ENCODE assay signal across 27 cellular contexts in genomic region chr14:97058589-97058988, GRCh38.
DNase-seq lines count a peak whose midpoint lies in the region; ATAC-seq, FAIRE-seq and TF ChIP-seq lines count a peak whose summit lies in the region.
"Had no signal": no experiment of that assay in that cellular context is flagged by ENCODE, and none has a peak within 500 bp of the region (broad histone marks: within the 10 kb centered on the region; RNA-seq: fewer than 3 reads in every experiment).

No MANE protein-coding gene starts in this region.

- no peaks in the 10 kb centered on the region for H3K9me2 ChIP-seq in neural cell (ENCODE audit: insufficient read depth, low read length)

- H3K4me1 ChIP-seq in A673 (ENCODE audit: insufficient read depth, low read length, poor library complexity, severe bottlenecking) = peaks cover 36% of the 10 kb centered on the region
- H3K4me1 ChIP-seq in BLaER1 = peaks cover 8% of the 10 kb centered on the region
- H3K4me1 ChIP-seq in K562 (replicated peaks in 1 of 2; ENCODE audit: control insufficient read depth in 2 of 2, insufficient read depth in 2 of 2, low read length in 2 of 2) = no peaks in the 10 kb centered on the region

- TF ChIP-seq EP300 in K562 (IDR thresholded peaks at IDR 0.05; ENCODE audit: low read length) (no peak), neural cell (conservative IDR thresholded peaks at IDR 0.05; ENCODE audit: poor library complexity, severe bottlenecking) (no peak)

- H3K9ac ChIP-seq in BLaER1 (no peak overlapping the region), K562 (ENCODE audit: insufficient read depth in 1 of 2, low read depth in 2 of 2, low read length in 2 of 2) (no peak overlapping the region), neural cell (ENCODE audit: low read length) (peak overlapping the region; percentile 41)

- H2AFZ ChIP-seq in K562 (ENCODE audit: low read depth, low read length) (no peak overlapping the region), neural cell (ENCODE audit: low read depth, low read length) (no peak overlapping the region)

- H3K79me2 ChIP-seq in K562 (ENCODE audit: control insufficient read depth, insufficient read depth, low read length) (no peaks in the 10 kb centered on the region), neural cell (replicated peaks; ENCODE audit: insufficient read depth, low read length) (no peaks in the 10 kb centered on the region)

- no peak for DNase-seq in A673 (ENCODE audit: low spot score)
- DNase-seq in K562 (ENCODE audit: extremely low read depth in 1 of 4, low spot score in 3 of 4) = no peak
- DNase-seq in mesothelial cell of epicardium (ENCODE audit: low spot score in 2 of 2, unreplicated experiment in 2 of 2) = no peak
- DNase-seq in KBM-7 = no peak
- DNase-seq in activated T-cell treated with anti-CD3 and anti-CD28 coated beads, Interleukin-2, amount 50 U/mL, for 1 hour = no peak
- DNase-seq: 8988T; AML-193; C1 segment of cervical spinal cord; CD4-positive, alpha-beta memory T cell; CD4-positive, CD25-positive, alpha-beta regulatory T cell; CD8-positive, alpha-beta memory T cell; COR-L47; DMS 273 treated with DMSO at 0.1 percent for 48 hours; DMS53; DMS79; DND-41; EL; GDM1 had no signal

- no peak for TF ChIP-seq RAD21 in K562 (CRISPR knock-in tag; conservative IDR thresholded peaks at IDR 0.05 in 1 of 2, IDR thresholded peaks at IDR 0.05 in 1 of 2)
- no peak for TF ChIP-seq RAD21 in neural cell (conservative IDR thresholded peaks at IDR 0.05)

- H3K27me3 Mint-ChIP-seq in mesothelial cell of epicardium (ENCODE audit: low read depth) = peaks cover 19% of the 10 kb centered on the region
- H3K27me3 Mint-ChIP-seq: B cell had no signal

- intact Hi-C loops in A673 (cut with micrococcal nuclease; ENCODE audit: unreplicated experiment) = no loop called here
- intact Hi-C loops in K562 (cut with micrococcal nuclease) = no loop called here

- H3K9me3 ChIP-seq in A673 (ENCODE audit: low read depth, low read length, poor library complexity, severe bottlenecking) (no peaks in the 10 kb centered on the region), BLaER1 (no peaks in the 10 kb centered on the region), K562 (replicated peaks; ENCODE audit: control insufficient read depth, insufficient read depth, low read depth, low read length) (no peaks in the 10 kb centered on the region), neural cell (ENCODE audit: low read length) (peaks cover 5% of the 10 kb centered on the region)

- H3K4me2 ChIP-seq in BLaER1 (peak overlapping the region; percentile 5; the same call in 1 of the 2 replicates), K562 (ENCODE audit: insufficient read depth, low read length) (no peak overlapping the region), neural cell (ENCODE audit: low read length) (no peak overlapping the region)

- H3K36me3 ChIP-seq in A673 (ENCODE audit: insufficient read depth, low read length, poor library complexity, severe bottlenecking) (no peaks in the 10 kb centered on the region), BLaER1 (no peaks in the 10 kb centered on the region), K562 (ENCODE audit: control insufficient read depth, insufficient read depth, low read length) (no peaks in the 10 kb centered on the region), neural cell (ENCODE audit: insufficient read depth, low read length) (no peaks in the 10 kb centered on the region)

- TF ChIP-seq POLR2A in K562 (conservative IDR thresholded peaks at IDR 0.05) = no peak

- no peaks in the 10 kb centered on the region for H3F3A ChIP-seq in neural cell (ENCODE audit: insufficient read depth, low read length, poor library complexity, severe bottlenecking)

- H3K27me3 ChIP-seq in A673 (replicated peaks; ENCODE audit: insufficient read depth, low read depth, low read length, poor library complexity) = no peaks in the 10 kb centered on the region
- H3K27me3 ChIP-seq in BLaER1 = no peaks in the 10 kb centered on the region
- peaks cover 8 to 50% of the 10 kb centered on the region in 2 experiments; a peak in 4 of 5 replicates for H3K27me3 ChIP-seq in K562 (ENCODE audit: control insufficient read depth in 2 of 2, insufficient read depth in 2 of 2, low read length in 2 of 2)
- H3K27me3 ChIP-seq in neural cell (ENCODE audit: insufficient read depth, low read depth, low read length) = no peaks in the 10 kb centered on the region

- H4K20me1 ChIP-seq in BLaER1 (no peaks in the 10 kb centered on the region), K562 (replicated peaks; ENCODE audit: control insufficient read depth, insufficient read depth, low read length) (no peaks in the 10 kb centered on the region), neural cell (ENCODE audit: insufficient read depth) (no peaks in the 10 kb centered on the region)

- H3K4me3 Mint-ChIP-seq in mesothelial cell of epicardium = no peak overlapping the region
- H3K4me3 Mint-ChIP-seq: B cell; CD14-positive monocyte; CD4-positive, alpha-beta memory T cell; CD4-positive, CD25-positive, alpha-beta regulatory T cell; CD8-positive, alpha-beta memory T cell had no signal

- CTCF ChIA-PET in A673 (lab: Charles Lee) = no interaction called here
- CTCF ChIA-PET in K562 (lab: Yijun Ruan, JAX; ENCODE audit: low intra/inter-chr PET ratio) = no interaction called here

- BruUV-seq in A673 (replicated peaks; lab: Mats Ljungman, UMichigan) = no TSS peak
- no TSS peak for BruUV-seq in K562 (replicated peaks; lab: Mats Ljungman, UMichigan)

- 0% methylated on average over 2 of the region's 2 CpGs for WGBS in K562 (ENCODE audit: insufficient coverage, low coverage, missing lambda C conversion rate)

- TF ChIP-seq CTCF in A673 (conservative IDR thresholded peaks at IDR 0.05; ENCODE audit: low read depth, low read length) (no peak), K562 (IDR thresholded peaks at IDR 0.05 in 2 of 3, conservative IDR thresholded peaks at IDR 0.05 in 1 of 3; ENCODE audit: insufficient read depth in 2 of 3, low read depth in 1 of 3, low read length in 3 of 3) (no peak), neural cell (IDR thresholded peaks at IDR 0.05; ENCODE audit: poor library complexity, severe bottlenecking) (no peak), mesothelial cell of epicardium (IDR thresholded peaks at IDR 0.05; ENCODE audit: unreplicated experiment) (no peak)

- in situ Hi-C loops in K562 (cut with MboI) = no loop called here
- in situ Hi-C loops in KBM-7 (cut with MboI; ENCODE audit: low pct_unique_long_range_greater_than_20kb, low sequenced_read_pairs) = no loop called here

- no peak for FAIRE-seq in K562 (lab: Jason Lieb, UNC)
- FAIRE-seq: A204.1, GM12878, GM12892, GM18507 had no signal

- no peaks in the 10 kb centered on the region for H3K9me1 ChIP-seq in K562 (ENCODE audit: control insufficient read depth, insufficient read depth, low read length)

- H3K27ac ChIP-seq in A673 (ENCODE audit: low read depth, low read length, poor library complexity, severe bottlenecking) (peak overlapping the region; percentile 29), BLaER1 (no peak overlapping the region), K562 (ENCODE audit: extremely low read depth, low read depth, low read length) (no peak overlapping the region), neural cell (ENCODE audit: low read length) (peak overlapping the region; percentile 83)

- H3K27ac Mint-ChIP-seq in mesothelial cell of epicardium = no peak overlapping the region
- H3K27ac Mint-ChIP-seq: B cell had no signal

- ATAC-seq in K562 (no peak), GM19351 (IDR thresholded peaks at IDR 0.05; ENCODE audit: unreplicated experiment) (no peak)
- ATAC-seq: GM12878 had no signal

- H3K4me3 ChIP-seq in A673 (ENCODE audit: low read depth, low read length, poor library complexity, severe bottlenecking) (no peak overlapping the region), BLaER1 (no peak overlapping the region), K562 (no peak overlapping the region), neural cell (ENCODE audit: low read length) (no peak overlapping the region)
- H3K4me3 ChIP-seq: GM12878 had no signal

- POLR2A ChIA-PET in A673 (lab: Charles Lee; ENCODE audit: low non-redundant PET) = interaction anchor here (0.9 kb wide), 1 partner anchor 442 kb away, joined by 3 read pairs; no protein-coding TSS in a partner anchor
- POLR2A ChIA-PET in K562 (lab: Yijun Ruan, JAX) = interaction anchor here (0.8 kb wide), 2 partner anchors 17 to 382 kb away, joined by 3 read pairs; no protein-coding TSS in a partner anchor

- peaks cover 4% of the 10 kb centered on the region for H3K9me3 Mint-ChIP-seq in mesothelial cell of epicardium
- H3K9me3 Mint-ChIP-seq: CD4-positive, CD25-positive, alpha-beta regulatory T cell; CD8-positive, alpha-beta memory T cell had no signal

- peaks cover 5% of the 10 kb centered on the region for H3K4me1 Mint-ChIP-seq in mesothelial cell of epicardium
- H3K4me1 Mint-ChIP-seq: B cell; CD14-positive monocyte; CD4-positive, CD25-positive, alpha-beta regulatory T cell; CD8-positive, alpha-beta memory T cell had no signal

- no peaks in the 10 kb centered on the region for H3K36me3 Mint-ChIP-seq in mesothelial cell of epicardium
- H3K36me3 Mint-ChIP-seq: CD14-positive monocyte; CD8-positive, alpha-beta memory T cell had no signal

TF ChIP-seq in neural cell, 6 proteins besides CTCF, POLR2A, EP300 and RAD21 (continues in another document):
- TF ChIP-seq TAF1 (IDR thresholded peaks at IDR 0.05; ENCODE audit: low read depth) (no peak), EZH2 (IDR thresholded peaks at IDR 0.05; ENCODE audit: borderline replicate concordance, insufficient read depth, low read length, poor library complexity, severe bottlenecking) (no peak), MXI1 (conservative IDR thresholded peaks at IDR 0.05; ENCODE audit: poor library complexity, severe bottlenecking) (no peak)

Comparison
In these comparisons a context has a peak if more than half of its experiments do, and no peak if none do; other contexts are left out.
1. H3K27ac ChIP-seq: peak in A673 (single experiment) and neural cell (single experiment); none in BLaER1 (single experiment) and K562 (single experiment).